8 cellular contexts compared by ENCODE assay signal in genomic region chr18:6885992-6886823, GRCh38.
DNase-seq lines count a peak whose midpoint lies in the region; ATAC-seq and TF ChIP-seq lines count a peak whose summit lies in the region.

No MANE protein-coding gene starts in this region.

- no peak overlapping the region for H3K27ac ChIP-seq in A673 (ENCODE audit: low read depth, low read length, poor library complexity, severe bottlenecking)
- H3K27ac ChIP-seq in heart left ventricle, result no peak overlapping the region
- no peak overlapping the region for H3K27ac ChIP-seq in CD4-positive, alpha-beta memory T cell (ENCODE audit: low read depth, low read length)

- TF ChIP-seq CTCF in A673 (conservative IDR thresholded peaks at IDR 0.05; ENCODE audit: low read depth, low read length), result peak; percentile 71
- TF ChIP-seq CTCF in GM12874 (IDR thresholded peaks at IDR 0.05; ENCODE audit: insufficient read depth, low read depth, low read length), result peak; percentile 50
- peak; percentile 60 for TF ChIP-seq CTCF in activated CD8-positive, alpha-beta T cell treated with anti-CD3 and anti-CD28 coated beads for 36 hours (IDR thresholded peaks at IDR 0.05)
- TF ChIP-seq CTCF in heart left ventricle (IDR thresholded peaks at IDR 0.05), result peak; percentile 47 to 87 (median 77)

- no peaks in the 10 kb centered on the region for H3K27me3 ChIP-seq in A673 (replicated peaks; ENCODE audit: insufficient read depth, low read depth, low read length, poor library complexity)
- H3K27me3 ChIP-seq in heart left ventricle, result no peaks in the 10 kb centered on the region
- no peaks in the 10 kb centered on the region for H3K27me3 ChIP-seq in CD4-positive, alpha-beta memory T cell (ENCODE audit: insufficient read depth, low read length)

- ATAC-seq in activated CD8-positive, alpha-beta T cell treated with anti-CD3 and anti-CD28 coated beads for 36 hours, result no peak
- peak in 3 of 4 donors; percentile 57 to 79 (median 74) for ATAC-seq in heart left ventricle
- no peak for ATAC-seq in HG03460 (IDR thresholded peaks at IDR 0.05; ENCODE audit: unreplicated experiment)

- H3K4me1 ChIP-seq in A673 (ENCODE audit: insufficient read depth, low read length, poor library complexity, severe bottlenecking) (no peaks in the 10 kb centered on the region), heart left ventricle (peaks cover 0 to under 1% (median 0%) of the 10 kb centered on the region in 12 donors)
- H3K4me1 ChIP-seq in CD4-positive, alpha-beta memory T cell (ENCODE audit: insufficient read depth, low read length), result no peaks in the 10 kb centered on the region

- H3K27ac Mint-ChIP-seq in activated CD8-positive, alpha-beta T cell treated with anti-CD3 and anti-CD28 coated beads for 36 hours, result no peak overlapping the region
- H3K27ac Mint-ChIP-seq in CD4-positive, alpha-beta memory T cell, result no peak overlapping the region

- BruUV-seq in A673 (replicated peaks; lab: Mats Ljungman, UMichigan), result no TSS peak

- H3K9me3 ChIP-seq in A673 (ENCODE audit: low read depth, low read length, poor library complexity, severe bottlenecking), result no peaks in the 10 kb centered on the region
- H3K9me3 ChIP-seq in heart left ventricle, result no peaks in the 10 kb centered on the region
- no peaks in the 10 kb centered on the region for H3K9me3 ChIP-seq in CD4-positive, alpha-beta memory T cell (ENCODE audit: control insufficient read depth in 1 of 2, low read length in 2 of 2)

- DNase-seq in A673 (ENCODE audit: low spot score) (peak; percentile 55), NCI-H2029 (lab: John Stamatoyannopoulos, UW) (peak; percentile 24), heart left ventricle (peak in 2 of 5 donors; percentile 42 to 44), pulmonary artery endothelial cell (ENCODE audit: low read depth, low spot score) (peak; percentile 3)
- DNase-seq in activated CD8-positive, alpha-beta T cell treated with anti-CD3 and anti-CD28 coated beads for 36 hours, result peak; percentile 14
- DNase-seq in CD4-positive, alpha-beta memory T cell, result no peak

- intact Hi-C loops in A673 (cut with micrococcal nuclease; ENCODE audit: unreplicated experiment) (loop anchor here (2.0 to 10.0 kb wide), 6 partner anchors 344 to 1814 kb away; no protein-coding TSS in a partner anchor), heart left ventricle (cut with DNase I) (loop anchor here (1.0 to 10.0 kb wide), 10 partner anchors 141 to 1811 kb away; partner anchors contain the start of gene ARHGAP28 (in 6 of the 10))
- intact Hi-C loops in activated CD8-positive, alpha-beta T cell treated with anti-CD3 and anti-CD28 coated beads for 36 hours (cut with micrococcal nuclease), result loop anchor here (5.0 kb wide), 1 partner anchor 344 kb away; no protein-coding TSS in a partner anchor
- intact Hi-C loops in CD4-positive, alpha-beta memory T cell (cut with micrococcal nuclease), result no loop called here

- no peaks in the 10 kb centered on the region for H3K27me3 Mint-ChIP-seq in activated CD8-positive, alpha-beta T cell treated with anti-CD3 and anti-CD28 coated beads for 36 hours
- no peaks in the 10 kb centered on the region for H3K27me3 Mint-ChIP-seq in CD4-positive, alpha-beta memory T cell

- H3K4me3 Mint-ChIP-seq in activated CD8-positive, alpha-beta T cell treated with anti-CD3 and anti-CD28 coated beads for 36 hours, result no peak overlapping the region
- no peak overlapping the region for H3K4me3 Mint-ChIP-seq in CD4-positive, alpha-beta memory T cell

- TF ChIP-seq POLR2A in heart left ventricle (IDR thresholded peaks at IDR 0.05), result no peak

- H3K36me3 ChIP-seq in A673 (ENCODE audit: insufficient read depth, low read length, poor library complexity, severe bottlenecking), result no peaks in the 10 kb centered on the region
- peaks cover 0 to 16% (median 0%) of the 10 kb centered on the region in 9 donors for H3K36me3 ChIP-seq in heart left ventricle
- H3K36me3 ChIP-seq in CD4-positive, alpha-beta memory T cell (ENCODE audit: insufficient read depth, low read length), result no peaks in the 10 kb centered on the region

- H3K4me1 Mint-ChIP-seq in activated CD8-positive, alpha-beta T cell treated with anti-CD3 and anti-CD28 coated beads for 36 hours (ENCODE audit: low read depth), result no peaks in the 10 kb centered on the region
- no peaks in the 10 kb centered on the region for H3K4me1 Mint-ChIP-seq in CD4-positive, alpha-beta memory T cell

- H3K9me3 Mint-ChIP-seq in activated CD8-positive, alpha-beta T cell treated with anti-CD3 and anti-CD28 coated beads for 36 hours, result peaks cover 3% of the 10 kb centered on the region
- H3K9me3 Mint-ChIP-seq in CD4-positive, alpha-beta memory T cell, result peaks cover 0 to 4% (median 0%) of the 10 kb centered on the region in 8 donors

- no peaks in the 10 kb centered on the region for H3K36me3 Mint-ChIP-seq in activated CD8-positive, alpha-beta T cell treated with anti-CD3 and anti-CD28 coated beads for 36 hours (ENCODE audit: low read depth)
- no peaks in the 10 kb centered on the region for H3K36me3 Mint-ChIP-seq in CD4-positive, alpha-beta memory T cell

- H3K4me3 ChIP-seq in A673 (ENCODE audit: low read depth, low read length, poor library complexity, severe bottlenecking) (no peak overlapping the region), heart left ventricle (no peak overlapping the region)
- no peak overlapping the region for H3K4me3 ChIP-seq in CD4-positive, alpha-beta memory T cell (ENCODE audit: low read length in 2 of 2)

- POLR2A ChIA-PET in A673 (lab: Charles Lee; ENCODE audit: low non-redundant PET), result no interaction called here
- POLR2A ChIA-PET in activated CD8-positive, alpha-beta T cell treated with anti-CD3 and anti-CD28 coated beads for 36 hours (lab: Charles Lee), result no interaction called here
- POLR2A ChIA-PET in CD4-positive, alpha-beta memory T cell (lab: Charles Lee; ENCODE audit: partially characterized antibody), result no interaction called here

- 20 to 27% (median 22%) methylated on average over 4 of the region's 4 CpGs for WGBS in heart left ventricle, 4 donors

- CTCF ChIA-PET in A673 (lab: Charles Lee), result interaction anchor here (0.7 to 1.0 kb wide), 2 partner anchors 37 to 1813 kb away, joined by 3 to 4 read pairs; no protein-coding TSS in a partner anchor
- CTCF ChIA-PET in activated CD8-positive, alpha-beta T cell treated with anti-CD3 and anti-CD28 coated beads for 36 hours (lab: Charles Lee), result interaction anchor here (3.2 kb wide), 1 partner anchor 342 kb away, joined by 17 read pairs; no protein-coding TSS in a partner anchor
- CTCF ChIA-PET in CD4-positive, alpha-beta memory T cell (lab: Charles Lee; ENCODE audit: partially characterized antibody), result interaction anchor here (0.7 kb wide), 1 partner anchor 90 kb away, joined by 4 read pairs; no protein-coding TSS in a partner anchor

Comparison
In these comparisons a context has a peak if more than half of its experiments do, and no peak if none do; other contexts are left out.
1. DNase-seq: peak in A673 (single experiment), NCI-H2029 (single experiment), activated CD8-positive, alpha-beta T cell treated with anti-CD3 and anti-CD28 coated beads for 36 hours (single experiment) and pulmonary artery endothelial cell (single experiment); none in CD4-positive, alpha-beta memory T cell (0 of 5).
2. ATAC-seq: peak in heart left ventricle (3 of 4); none in activated CD8-positive, alpha-beta T cell treated with anti-CD3 and anti-CD28 coated beads for 36 hours (single experiment) and HG03460 (single experiment).
3. Peak in every context shown above with its lines, with median percentiles within 50 percentile points of each other: CTCF ChIP-seq.